Comparison of ENCODE assay signal across 15 cellular contexts in genomic region chr13:113814435-113814821, GRCh38. TPM values are rescaled to one million over a fixed set of nuclear protein-coding genes. Genes with fewer than 3 reads are reported as not detected.
DNase-seq lines count a peak whose midpoint lies in the region; ATAC-seq and TF ChIP-seq lines count a peak whose summit lies in the region.
"Had no signal": no experiment of that assay in that cellular context is flagged by ENCODE, and none has a peak within 500 bp of the region (broad histone marks: within the 10 kb centered on the region; RNA-seq: fewer than 3 reads in every experiment).

No MANE protein-coding gene starts in this region.

- peak overlapping the region; percentile 80 for H3K27ac Mint-ChIP-seq in mesothelial cell of epicardium
- H3K27ac Mint-ChIP-seq: activated CD8-positive, alpha-beta T cell treated with anti-CD3 and anti-CD28 coated beads for 36 hours had no signal

- H3K36me3 Mint-ChIP-seq in mesothelial cell of epicardium: no peaks in the 10 kb centered on the region

- no peak for ATAC-seq in GM18909 (IDR thresholded peaks at IDR 0.05; ENCODE audit: poor library complexity, unreplicated experiment)
- ATAC-seq: activated CD8-positive, alpha-beta T cell treated with anti-CD3 and anti-CD28 coated beads for 36 hours had no signal

- H3K4me3 Mint-ChIP-seq in mesothelial cell of epicardium: no peak overlapping the region

- H3K4me1 ChIP-seq in esophagus squamous epithelium: peaks cover 13 to 47% (median 14%) of the 10 kb centered on the region in 3 donors

- no peak overlapping the region for H3K4me3 ChIP-seq in esophagus squamous epithelium

- H3K9me3 Mint-ChIP-seq in mesothelial cell of epicardium: peaks cover 4% of the 10 kb centered on the region

- no peaks in the 10 kb centered on the region for H3K27me3 ChIP-seq in esophagus squamous epithelium

- 55 to 80% methylated on average over 5 to 7 of the region's 11 CpGs for WGBS in esophagus squamous epithelium, 2 donors

- H3K27ac ChIP-seq in esophagus squamous epithelium: no peak overlapping the region

- no peaks in the 10 kb centered on the region for H3K9me3 ChIP-seq in esophagus squamous epithelium

- no peak for TF ChIP-seq CTCF in mesothelial cell of epicardium (IDR thresholded peaks at IDR 0.05; ENCODE audit: unreplicated experiment)
- no peak for TF ChIP-seq CTCF in esophagus squamous epithelium (IDR thresholded peaks at IDR 0.05)

- intact Hi-C loops in esophagus squamous epithelium (cut with DNase I): no loop called here

- TF ChIP-seq POLR2A in esophagus squamous epithelium (IDR thresholded peaks at IDR 0.05): no peak

- no peaks in the 10 kb centered on the region for H3K36me3 ChIP-seq in esophagus squamous epithelium

- H3K4me1 Mint-ChIP-seq in mesothelial cell of epicardium: peaks cover 23% of the 10 kb centered on the region

- H3K27me3 Mint-ChIP-seq in mesothelial cell of epicardium (ENCODE audit: low read depth): no peaks in the 10 kb centered on the region

- DNase-seq in AG08396 (ENCODE audit: low spot score) (peak; percentile 78), HT1080 (ENCODE audit: low read depth) (peak; percentile 48), astrocyte of the hippocampus (ENCODE audit: low read depth, low spot score) (peak; percentile 87), mesothelial cell of epicardium (ENCODE audit: low spot score in 2 of 2, unreplicated experiment in 2 of 2) (no peak), esophagus squamous epithelium (lab: John Stamatoyannopoulos, UW) (no peak)
- DNase-seq in effector CD8-positive, alpha-beta T cell (lab: John Stamatoyannopoulos, UW): no peak
- DNase-seq in activated CD4-positive, CD25-positive, alpha-beta regulatory T cell treated with anti-CD3 and anti-CD28 coated beads, Interleukin-2, amount 50 U/mL, for 72 hours: no peak
- DNase-seq: activated CD8-positive, alpha-beta T cell treated with anti-CD3 and anti-CD28 coated beads for 36 hours; activated gamma-delta T cell; AML-193; cerebellar nuclear complex; H7; NCI-H345; stimulated activated CD4-positive, alpha-beta T cell treated with anti-CD3 and anti-CD28 coated beads, Interleukin-1b, Interleukin-23, amount 100 ng/mL, for 48 hours had no signal

RNA-seq across cellular contexts. Expression of gene GAS6, which starts 49.4 kb away (rescaled TPM):
- total RNA-seq in HT1080 (2014; rRNA removed; shearing (Covaris generic)): 136 and 138 TPM in 2 replicates
- 338 and 350 TPM in 2 replicates for polyA plus RNA-seq in HT1080 (2015; cell fraction: cytosol; rRNA removed)
- polyA plus RNA-seq in HT1080 (2015; cell fraction: nucleus; rRNA removed): 351 and 364 TPM in 2 replicates
- total RNA-seq in mesothelial cell of epicardium: 67.4 to 74.1 TPM (median 71.5 TPM) in 3 replicates
- total RNA-seq in esophagus squamous epithelium: 100 to 1,000 TPM in 1 of 4 donors, 10 to 100 TPM in 3; 43.0 to 112 (median 68.5) TPM

RNA-seq across cellular contexts. Expression of gene TMEM255B, which starts 55.4 kb away (rescaled TPM):
- 0.26 TPM in 1 of 2 replicates, not detected in the other for total RNA-seq in HT1080 (2014; rRNA removed; shearing (Covaris generic))
- 0.19 and 0.25 TPM in 2 replicates for polyA plus RNA-seq in HT1080 (2015; cell fraction: cytosol; rRNA removed)
- 0.07 and 0.65 TPM in 2 replicates for polyA plus RNA-seq in HT1080 (2015; cell fraction: nucleus; rRNA removed)
- 1.1 to 1.7 TPM (median 1.6 TPM) in 3 replicates for total RNA-seq in mesothelial cell of epicardium
- 1 to 10 TPM in 2 of 4 donors, under 1 TPM in 1, not detected in 1; 0.30 to 9.2 (median 3.2) TPM for total RNA-seq in esophagus squamous epithelium

Comparison
In these comparisons a context has a peak if more than half of its experiments do, and no peak if none do; other contexts are left out.
1. DNase-seq: peak in AG08396 (single experiment), HT1080 (single experiment) and astrocyte of the hippocampus (single experiment); none in mesothelial cell of epicardium (0 of 2), effector CD8-positive, alpha-beta T cell (single experiment), esophagus squamous epithelium (single experiment) and activated CD4-positive, CD25-positive, alpha-beta regulatory T cell treated with anti-CD3 and anti-CD28 coated beads, Interleukin-2, amount 50 U/mL, for 72 hours (single experiment).